16 cellular contexts compared by ENCODE assay signal in the genomic region with DNA sequence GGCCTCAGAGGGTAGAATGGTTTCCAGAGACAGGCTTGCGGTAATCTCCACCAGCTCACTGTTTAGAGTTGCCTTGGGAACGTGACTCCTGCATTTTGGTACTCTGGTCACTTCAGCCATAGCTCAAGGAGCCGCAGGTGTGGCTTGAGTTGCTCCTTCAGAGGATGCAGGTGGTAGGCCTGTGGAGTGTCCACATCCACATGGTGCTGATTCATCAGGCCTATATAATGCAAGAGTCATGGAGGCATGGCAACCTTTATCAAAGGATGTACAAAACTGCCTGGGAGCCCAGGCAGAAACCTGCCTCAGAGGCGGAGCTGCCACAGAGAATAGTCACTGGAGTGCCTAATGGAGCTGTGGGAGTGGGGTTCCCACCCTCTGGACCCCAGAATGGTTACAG.
DNase-seq lines count a peak whose midpoint lies in the region; ATAC-seq and TF ChIP-seq lines count a peak whose summit lies in the region.
"Had no signal": no experiment of that assay in that cellular context is flagged by ENCODE, and none has a peak within 500 bp of the region (broad histone marks: within the 10 kb centered on the region; RNA-seq: fewer than 3 reads in every experiment).

No MANE protein-coding gene starts in this region.

- no peaks in the 10 kb centered on the region for H3K79me1 ChIP-seq in trophoblast cell (ENCODE audit: low read length)

- H3K79me2 ChIP-seq in trophoblast cell (ENCODE audit: control insufficient read depth, insufficient read depth, low read length, poor library complexity): no peaks in the 10 kb centered on the region

- no peak overlapping the region for H3K27ac ChIP-seq in HEK293 (ENCODE audit: extremely low read depth, low read depth, low read length)
- peak overlapping the region; percentile 49 for H3K27ac ChIP-seq in angular gyrus (ENCODE audit: low read depth, low read length)
- no peak overlapping the region for H3K27ac ChIP-seq in foreskin keratinocyte
- H3K27ac ChIP-seq in trophoblast cell (ENCODE audit: low read depth, low read length): no peak overlapping the region
- H3K27ac ChIP-seq: A549, C4-2B, HL-60 had no signal

- CTCF ChIA-PET in HEK293 (lab: Yijun Ruan, JAX): no interaction called here

- DNase-seq in foreskin keratinocyte (peak in 1 of 2 donors; percentile 39), trophoblast cell (peak; percentile 28 to 35), NCI-H2196 (lab: John Stamatoyannopoulos, UW; ENCODE audit: unreplicated experiment) (no peak), activated gamma-delta T cell treated with Interleukin-2 at 50 U/mL for 16 hours (no peak)
- DNase-seq: BE2C; CD4-positive, alpha-beta memory T cell; DND-41; GDM1; GOT3; HCEC 1CT had no signal

- TF ChIP-seq CTCF in HEK293 (tag by site-specific recombination; IDR thresholded peaks at IDR 0.05) (no peak), foreskin keratinocyte (conservative IDR thresholded peaks at IDR 0.05) (no peak)

- no peak overlapping the region for H3K4me2 ChIP-seq in trophoblast cell (ENCODE audit: low read length)
- H3K4me2 ChIP-seq: A549 had no signal

- ATAC-seq in foreskin keratinocyte: peak; percentile 63
- no peak for ATAC-seq in activated CD4-positive, CD25-positive, alpha-beta regulatory T cell treated with anti-CD3 and anti-CD28 coated beads, Interleukin-2, amount 50 U/mL, for 24 hours
- ATAC-seq: A549 had no signal

- H3K23ac ChIP-seq in trophoblast cell (ENCODE audit: low read length): no peak overlapping the region

- H3K9ac ChIP-seq in trophoblast cell (ENCODE audit: low read length): no peak overlapping the region

- no peak overlapping the region for H2BK5ac ChIP-seq in trophoblast cell (ENCODE audit: low read depth, low read length, poor library complexity)

- no peak overlapping the region for H2AK5ac ChIP-seq in trophoblast cell (ENCODE audit: low read length)

- H3K9me3 ChIP-seq in HEK293 (ENCODE audit: control insufficient read depth, insufficient read depth, low read depth, low read length) (no peaks in the 10 kb centered on the region), trophoblast cell (ENCODE audit: insufficient read depth, low read depth, low read length) (no peaks in the 10 kb centered on the region)
- H3K9me3 ChIP-seq: A549, BE2C had no signal

- H2BK120ac ChIP-seq in trophoblast cell (ENCODE audit: insufficient read depth, low read length, poor library complexity): no peak overlapping the region

- no peak overlapping the region for H2AFZ ChIP-seq in trophoblast cell (ENCODE audit: insufficient read depth, low read length, poor library complexity)

- no CpG with 5 or more reads among the region's 4 CpGs for WGBS in trophoblast cell (ENCODE audit: extremely low coverage, insufficient coverage, insufficient read length)

- H4K12ac ChIP-seq in trophoblast cell (ENCODE audit: low read depth, low read length): no peak overlapping the region

- no peak overlapping the region for H4K91ac ChIP-seq in trophoblast cell (ENCODE audit: low read depth, low read length)

- no peak overlapping the region for H3K4ac ChIP-seq in trophoblast cell (ENCODE audit: low read depth, low read length)

- H3K18ac ChIP-seq in trophoblast cell (ENCODE audit: low read length): no peak overlapping the region

- H3K4me1 ChIP-seq in HEK293 (ENCODE audit: control insufficient read depth, insufficient read depth, low read length): no peaks in the 10 kb centered on the region
- H3K4me1 ChIP-seq in foreskin keratinocyte: peaks cover 3% of the 10 kb centered on the region
- H3K4me1 ChIP-seq in trophoblast cell (ENCODE audit: control insufficient read depth in 1 of 2, insufficient read depth in 2 of 2, low read length in 2 of 2): peaks cover 0 to 2% of the 10 kb centered on the region in 2 experiments
- H3K4me1 ChIP-seq: BE2C had no signal

- H3K36me3 ChIP-seq in HEK293 (ENCODE audit: control insufficient read depth in 2 of 2, insufficient read depth in 1 of 2, low read length in 2 of 2) (no peaks in the 10 kb centered on the region), trophoblast cell (ENCODE audit: control insufficient read depth in 1 of 2, insufficient read depth in 2 of 2, low read length in 2 of 2) (no peaks in the 10 kb centered on the region)
- H3K36me3 ChIP-seq: BE2C had no signal

- H3K27me3 ChIP-seq in foreskin keratinocyte (no peaks in the 10 kb centered on the region), trophoblast cell (ENCODE audit: insufficient read depth, low read length) (no peaks in the 10 kb centered on the region)
- H3K27me3 ChIP-seq: BE2C had no signal

- no peak overlapping the region for H2BK12ac ChIP-seq in trophoblast cell (ENCODE audit: low read length)

- no peak overlapping the region for H3K14ac ChIP-seq in trophoblast cell (ENCODE audit: low read length)

- POLR2A ChIA-PET in HEK293 (lab: Yijun Ruan, JAX): no interaction called here

- H3K4me3 ChIP-seq in HEK293 (ENCODE audit: low read depth, low read length) (no peak overlapping the region), trophoblast cell (ENCODE audit: low read depth, low read length) (no peak overlapping the region)
- H3K4me3 ChIP-seq: A549 had no signal

- H4K8ac ChIP-seq in trophoblast cell (ENCODE audit: low read depth, low read length): no peak overlapping the region

TF ChIP-seq in HEK293, 187 proteins besides CTCF, POLR2A, EP300 and RAD21:
- TF ChIP-seq ZNF24 (tag by site-specific recombination; IDR thresholded peaks at IDR 0.05) (no peak), ZNF585B (tag by site-specific recombination; IDR thresholded peaks at IDR 0.05) (peak; percentile 50)

Comparison
In these comparisons a context has a peak if more than half of its experiments do, and no peak if none do; other contexts are left out.
1. DNase-seq: peak in trophoblast cell (2 of 2); none in NCI-H2196 (single experiment) and activated gamma-delta T cell treated with Interleukin-2 at 50 U/mL for 16 hours (single experiment).